Comparison of ENCODE assay signal across 1 cellular context in the genomic region with DNA sequence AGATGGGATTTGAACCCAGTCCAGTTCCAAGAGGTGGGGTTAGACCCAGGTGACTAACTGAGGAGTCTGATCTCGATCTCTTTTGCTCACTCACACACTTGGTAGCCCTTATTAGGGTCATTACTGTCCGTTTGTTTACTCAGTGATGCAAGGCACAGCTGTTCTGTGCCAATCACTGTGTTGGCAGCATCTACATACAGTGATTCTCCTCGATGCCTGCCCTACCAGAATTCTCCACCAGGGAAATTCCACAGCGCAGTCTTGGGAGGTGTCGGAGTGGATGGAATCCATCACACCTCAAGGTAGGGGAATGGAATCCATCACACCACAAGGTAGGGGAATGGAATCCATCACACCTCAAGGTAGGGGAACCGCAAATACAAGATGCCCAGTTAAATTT.
TF ChIP-seq lines count a peak whose summit lies in the region.

No MANE protein-coding gene starts in this region.

TF ChIP-seq in HepG2, 621 proteins besides CTCF, POLR2A, EP300 and RAD21 (continued from another document):
- TF ChIP-seq, protein P1, sequence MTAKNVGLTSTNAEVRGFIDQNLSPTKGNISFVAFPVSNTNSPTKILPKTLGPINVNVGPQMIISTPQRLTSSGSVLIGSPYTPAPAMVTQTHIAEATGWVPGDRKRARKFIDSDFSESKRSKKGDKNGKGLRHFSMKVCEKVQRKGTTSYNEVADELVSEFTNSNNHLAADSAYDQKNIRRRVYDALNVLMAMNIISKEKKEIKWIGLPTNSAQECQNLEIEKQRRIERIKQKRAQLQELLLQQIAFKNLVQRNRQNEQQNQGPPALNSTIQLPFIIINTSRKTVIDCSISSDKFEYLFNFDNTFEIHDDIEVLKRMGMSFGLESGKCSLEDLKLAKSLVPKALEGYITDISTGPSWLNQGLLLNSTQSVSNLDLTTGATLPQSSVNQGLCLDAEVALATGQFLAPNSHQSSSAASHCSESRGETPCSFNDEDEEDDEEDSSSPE (CRISPR knock-in tag; IDR thresholded peaks at IDR 0.05): no peak
- TF ChIP-seq, protein P2, sequence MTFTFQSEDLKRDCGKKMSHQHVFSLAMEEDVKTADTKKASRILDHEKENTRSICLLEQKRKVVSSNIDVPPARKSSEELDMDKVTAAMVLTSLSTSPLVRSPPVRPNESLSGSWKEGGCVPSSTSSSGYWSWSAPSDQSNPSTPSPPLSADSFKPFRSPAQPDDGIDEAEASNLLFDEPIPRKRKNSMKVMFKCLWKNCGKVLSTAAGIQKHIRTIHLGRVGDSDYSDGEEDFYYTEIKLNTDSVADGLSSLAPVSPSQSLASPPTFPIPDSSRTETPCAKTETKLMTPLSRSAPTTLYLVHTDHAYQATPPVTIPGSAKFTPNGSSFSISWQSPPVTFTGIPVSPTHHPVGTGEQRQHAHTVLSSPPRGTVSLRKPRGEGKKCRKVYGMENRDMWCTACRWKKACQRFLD (CRISPR knock-in tag; IDR thresholded peaks at IDR 0.05; ENCODE audit: borderline replicate concordance): no peak
- TF ChIP-seq RCOR2 (CRISPR knock-in tag; IDR thresholded peaks at IDR 0.05) (no peak), CREB1 (IDR thresholded peaks at IDR 0.05) (no peak), CREB1 (CRISPR knock-in tag; IDR thresholded peaks at IDR 0.05) (no peak), FOXK1 (CRISPR knock-in tag; IDR thresholded peaks at IDR 0.05; ENCODE audit: borderline replicate concordance, low read depth) (no peak), NR2C2 (CRISPR knock-in tag; IDR thresholded peaks at IDR 0.05; ENCODE audit: borderline replicate concordance) (no peak), KMT2A (CRISPR knock-in tag; IDR thresholded peaks at IDR 0.05) (no peak), SP4 (CRISPR knock-in tag; IDR thresholded peaks at IDR 0.05) (no peak), ZFP1 (CRISPR knock-in tag; IDR thresholded peaks at IDR 0.05) (no peak), HOXA5 (CRISPR knock-in tag; IDR thresholded peaks at IDR 0.05) (no peak), ZNF652 (CRISPR knock-in tag; IDR thresholded peaks at IDR 0.05; ENCODE audit: borderline replicate concordance, low read depth) (no peak), ZNF30 (CRISPR knock-in tag; IDR thresholded peaks at IDR 0.05) (no peak), ZNF333 (CRISPR knock-in tag; IDR thresholded peaks at IDR 0.05; ENCODE audit: borderline replicate concordance) (no peak), TP53 (CRISPR knock-in tag; conservative IDR thresholded peaks at IDR 0.05) (no peak), HOXA3 (CRISPR knock-in tag; IDR thresholded peaks at IDR 0.05) (no peak), ZC3H13 (CRISPR knock-in tag; IDR thresholded peaks at IDR 0.05) (no peak)
- TF ChIP-seq, protein P3, sequence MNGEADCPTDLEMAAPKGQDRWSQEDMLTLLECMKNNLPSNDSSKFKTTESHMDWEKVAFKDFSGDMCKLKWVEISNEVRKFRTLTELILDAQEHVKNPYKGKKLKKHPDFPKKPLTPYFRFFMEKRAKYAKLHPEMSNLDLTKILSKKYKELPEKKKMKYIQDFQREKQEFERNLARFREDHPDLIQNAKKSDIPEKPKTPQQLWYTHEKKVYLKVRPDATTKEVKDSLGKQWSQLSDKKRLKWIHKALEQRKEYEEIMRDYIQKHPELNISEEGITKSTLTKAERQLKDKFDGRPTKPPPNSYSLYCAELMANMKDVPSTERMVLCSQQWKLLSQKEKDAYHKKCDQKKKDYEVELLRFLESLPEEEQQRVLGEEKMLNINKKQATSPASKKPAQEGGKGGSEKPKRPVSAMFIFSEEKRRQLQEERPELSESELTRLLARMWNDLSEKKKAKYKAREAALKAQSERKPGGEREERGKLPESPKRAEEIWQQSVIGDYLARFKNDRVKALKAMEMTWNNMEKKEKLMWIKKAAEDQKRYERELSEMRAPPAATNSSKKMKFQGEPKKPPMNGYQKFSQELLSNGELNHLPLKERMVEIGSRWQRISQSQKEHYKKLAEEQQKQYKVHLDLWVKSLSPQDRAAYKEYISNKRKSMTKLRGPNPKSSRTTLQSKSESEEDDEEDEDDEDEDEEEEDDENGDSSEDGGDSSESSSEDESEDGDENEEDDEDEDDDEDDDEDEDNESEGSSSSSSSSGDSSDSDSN (CRISPR knock-in tag; IDR thresholded peaks at IDR 0.05): no peak
- TF ChIP-seq, protein P4, sequence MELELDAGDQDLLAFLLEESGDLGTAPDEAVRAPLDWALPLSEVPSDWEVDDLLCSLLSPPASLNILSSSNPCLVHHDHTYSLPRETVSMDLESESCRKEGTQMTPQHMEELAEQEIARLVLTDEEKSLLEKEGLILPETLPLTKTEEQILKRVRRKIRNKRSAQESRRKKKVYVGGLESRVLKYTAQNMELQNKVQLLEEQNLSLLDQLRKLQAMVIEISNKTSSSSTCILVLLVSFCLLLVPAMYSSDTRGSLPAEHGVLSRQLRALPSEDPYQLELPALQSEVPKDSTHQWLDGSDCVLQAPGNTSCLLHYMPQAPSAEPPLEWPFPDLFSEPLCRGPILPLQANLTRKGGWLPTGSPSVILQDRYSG (CRISPR knock-in tag; IDR thresholded peaks at IDR 0.05): no peak
